ENCODE assay signal across 7 cellular contexts in genomic region chr2:70029814-70030409, GRCh38. TPM values are rescaled to one million over a fixed set of nuclear protein-coding genes. Genes with fewer than 3 reads are reported as not detected.
DNase-seq lines count a peak whose midpoint lies in the region; ATAC-seq and TF ChIP-seq lines count a peak whose summit lies in the region.

No MANE protein-coding gene starts in this region.

- no peak overlapping the region for H3K9ac ChIP-seq in KMS-11
- H3K9ac ChIP-seq in colonic mucosa (ENCODE audit: low read depth in 2 of 2, low read length in 2 of 2) = peak overlapping the region in 1 of 2 donors; percentile 27

- H3K36me3 ChIP-seq in KMS-11 (ENCODE audit: insufficient read depth) = no peaks in the 10 kb centered on the region
- H3K36me3 ChIP-seq in colonic mucosa = no peaks in the 10 kb centered on the region
- H3K36me3 ChIP-seq in left lung = no peaks in the 10 kb centered on the region
- no peaks in the 10 kb centered on the region for H3K36me3 ChIP-seq in testis (ENCODE audit: low read depth, missing control alignments)

- H3K79me2 ChIP-seq in KMS-11 (ENCODE audit: insufficient read depth, low read depth) = no peaks in the 10 kb centered on the region

- TF ChIP-seq CTCF in KMS-11 (conservative IDR thresholded peaks at IDR 0.05; ENCODE audit: low read depth, low read length) (no peak), colonic mucosa (IDR thresholded peaks at IDR 0.05) (no peak), left lung (IDR thresholded peaks at IDR 0.05) (no peak), testis (IDR thresholded peaks at IDR 0.05) (no peak)

- H3K4me1 ChIP-seq in KMS-11 (ENCODE audit: low read depth, poor library complexity, severe bottlenecking) = peaks cover 18% of the 10 kb centered on the region
- peaks cover 5% of the 10 kb centered on the region for H3K4me1 ChIP-seq in colonic mucosa
- peaks cover 3 to 41% of the 10 kb centered on the region in 2 donors for H3K4me1 ChIP-seq in left lung
- H3K4me1 ChIP-seq in testis = peaks cover 13% of the 10 kb centered on the region

- intact Hi-C loops in colonic mucosa (cut with DNase I) = no loop called here
- intact Hi-C loops in left lung (cut with DNase I) = no loop called here
- intact Hi-C loops in testis (cut with DNase I; ENCODE audit: low total_unique reads) = no loop called here

- H3K27me3 ChIP-seq in KMS-11 (ENCODE audit: insufficient read depth, low read depth) = no peaks in the 10 kb centered on the region
- H3K27me3 ChIP-seq in colonic mucosa = no peaks in the 10 kb centered on the region
- H3K27me3 ChIP-seq in left lung = no peaks in the 10 kb centered on the region
- H3K27me3 ChIP-seq in testis = no peaks in the 10 kb centered on the region

- peak; percentile 80 for ATAC-seq in left lung
- no peak for ATAC-seq in HG03565 (IDR thresholded peaks at IDR 0.05; ENCODE audit: unreplicated experiment)

- H2AFZ ChIP-seq in KMS-11 (ENCODE audit: low read depth) = peak overlapping the region; percentile 53; the same call in 1 of the 2 replicates

- DNase-seq in colonic mucosa = peak; percentile 63
- peak in 1 of 2 donors; percentile 83 for DNase-seq in left lung
- DNase-seq in testis = peak; percentile 73
- DNase-seq in activated CD4-positive, alpha-beta T cell treated with anti-CD3 and anti-CD28 coated beads for 48 hours = no peak
- no peak for DNase-seq in NCI-H2107 (lab: John Stamatoyannopoulos, UW)

- H3K27ac ChIP-seq in KMS-11 (0 out of 2 replicates have a peak overlapping the region, but pooled peaks have one; percentile 0), colonic mucosa (peak overlapping the region; percentile 44), left lung (peak overlapping the region; percentile 84 to 85), testis (peak overlapping the region; percentile 46 to 89)

- no peak for TF ChIP-seq POLR2A in testis (IDR thresholded peaks at IDR 0.05)

- H4K20me1 ChIP-seq in KMS-11 (ENCODE audit: insufficient read depth) = no peaks in the 10 kb centered on the region

- H3K4me2 ChIP-seq in KMS-11 = peak overlapping the region; percentile 18

- 27% methylated on average over 3 of the region's 3 CpGs for WGBS in testis, 2 donors

- H3K4me3 ChIP-seq in KMS-11 (IDR thresholded peaks at IDR 0.05; ENCODE audit: insufficient read depth, low read depth, low read length) (no peak overlapping the region), colonic mucosa (no peak overlapping the region), left lung (no peak overlapping the region), testis (no peak overlapping the region)

- H3K9me3 ChIP-seq in colonic mucosa (no peaks in the 10 kb centered on the region), left lung (no peaks in the 10 kb centered on the region), testis (no peaks in the 10 kb centered on the region)

RNA-seq across cellular contexts. Expression of gene PCBP1, which starts 57.4 kb away (rescaled TPM):
- total RNA-seq in colonic mucosa = 100 to 1,000 TPM; 348 to 401 TPM
- total RNA-seq in left lung = 100 to 1,000 TPM; 297 to 404 TPM
- 100 to 1,000 TPM; 144 to 200 TPM for total RNA-seq in testis
- polyA plus RNA-seq in testis (ENCODE audit: insufficient read depth, low read depth, low replicate concordance) = 270 TPM

Comparison
In these comparisons a context has a peak if more than half of its experiments do, and no peak if none do; other contexts are left out.
1. H3K27ac ChIP-seq: peak in every context shown above with its lines; median percentile 84 in left lung; 68 in testis; 44 in colonic mucosa; 0 in KMS-11.
2. DNase-seq: peak in colonic mucosa (single experiment) and testis (single experiment); none in activated CD4-positive, alpha-beta T cell treated with anti-CD3 and anti-CD28 coated beads for 48 hours (single experiment) and NCI-H2107 (single experiment).